Comparison of ENCODE assay signal across 8 cellular contexts in genomic region chr16:53055603-53056527, GRCh38.
DNase-seq lines count a peak whose midpoint lies in the region; TF ChIP-seq lines count a peak whose summit lies in the region.

No MANE protein-coding gene starts in this region.

- TF ChIP-seq CTCF in astrocyte of the cerebellum (IDR thresholded peaks at IDR 0.05; ENCODE audit: low read depth, low read length, missing control alignments): no peak
- no peak for TF ChIP-seq CTCF in retinal pigment epithelial cell (conservative IDR thresholded peaks at IDR 0.05; ENCODE audit: low read depth, low read length)

- DNase-seq in NCI-H510A treated with DMSO at 0.1 percent for 48 hours (lab: John Stamatoyannopoulos, UW) (peak; percentile 41), NCI-H510A (lab: John Stamatoyannopoulos, UW) (no peak), NCI-H526 treated with DMSO at 0.1 percent for 48 hours (lab: John Stamatoyannopoulos, UW) (peak; percentile 6), astrocyte of the cerebellum (ENCODE audit: low read depth) (peak; percentile 43), retinal pigment epithelial cell (ENCODE audit: low read depth) (no peak), NCI-H446 treated with DMSO at 0.1 percent for 48 hours (lab: John Stamatoyannopoulos, UW) (no peak), NCI-H345 (lab: John Stamatoyannopoulos, UW) (no peak)

- peak overlapping the region; percentile 69 for H3K4me3 ChIP-seq in astrocyte of the cerebellum (ENCODE audit: low read depth, low read length)
- H3K4me3 ChIP-seq in iPS-11a (ENCODE audit: low read depth, low read length): peak overlapping the region; percentile 18
- peak overlapping the region; percentile 77 for H3K4me3 ChIP-seq in retinal pigment epithelial cell (ENCODE audit: low read length)

- in situ Hi-C loops in astrocyte of the cerebellum (cut with HindIII; ENCODE audit: low sequenced_read_pairs): no loop called here

Comparison
In these comparisons a context has a peak if more than half of its experiments do, and no peak if none do; other contexts are left out.
1. DNase-seq: peak in NCI-H510A treated with DMSO at 0.1 percent for 48 hours (single experiment), NCI-H526 treated with DMSO at 0.1 percent for 48 hours (single experiment) and astrocyte of the cerebellum (single experiment); none in NCI-H510A (single experiment), retinal pigment epithelial cell (single experiment), NCI-H446 treated with DMSO at 0.1 percent for 48 hours (single experiment) and NCI-H345 (single experiment).
2. H3K4me3 ChIP-seq: peak in every context shown above with its lines; median percentile 77 in retinal pigment epithelial cell; 69 in astrocyte of the cerebellum; 18 in iPS-11a.